Comparison of ENCODE assay signal across 8 cellular contexts in genomic region chr1:65075123-65075976, GRCh38.
DNase-seq lines count a peak whose midpoint lies in the region; ATAC-seq lines count a peak whose summit lies in the region.

No MANE protein-coding gene starts in this region.

- peaks cover 15% of the 10 kb centered on the region for H3K27me3 Mint-ChIP-seq in stimulated activated memory B cell treated with anti-CD40 and anti-IgM and Interleukin-4, amounts not matched to agents 10 μg/mL and 1 μg/mL and 100 μg/mL, for 72 hours

- no peaks in the 10 kb centered on the region for H3K9me3 Mint-ChIP-seq in stimulated activated memory B cell treated with anti-CD40 and anti-IgM and Interleukin-4, amounts not matched to agents 10 μg/mL and 1 μg/mL and 100 μg/mL, for 72 hours

- ATAC-seq in GM18508 (IDR thresholded peaks at IDR 0.05; ENCODE audit: insufficient read depth, unreplicated experiment): peak; percentile 79
- peak; percentile 74 for ATAC-seq in HG03135 (IDR thresholded peaks at IDR 0.05; ENCODE audit: unreplicated experiment)
- peak; percentile 83 for ATAC-seq in stimulated activated memory B cell treated with anti-CD40 and anti-IgM and Interleukin-4, amounts not matched to agents 10 μg/mL and 1 μg/mL and 100 μg/mL, for 72 hours

- peaks cover 6% of the 10 kb centered on the region for H3K4me1 Mint-ChIP-seq in stimulated activated memory B cell treated with anti-CD40 and anti-IgM and Interleukin-4, amounts not matched to agents 10 μg/mL and 1 μg/mL and 100 μg/mL, for 72 hours

- DNase-seq in ACHN (peak; percentile 55), NCI-H446 (lab: John Stamatoyannopoulos, UW) (peak; percentile 66 to 73), dermis microvascular lymphatic vessel endothelial cell (ENCODE audit: low read depth in 2 of 2) (peak; percentile 67 to 82), medulla oblongata (ENCODE audit: extremely low spot score) (peak; percentile 69)
- DNase-seq in activated CD4-positive, alpha-beta T cell treated with anti-CD3 and anti-CD28 coated beads for 4 hours: peak; percentile 63 to 72

- H3K4me3 Mint-ChIP-seq in stimulated activated memory B cell treated with anti-CD40 and anti-IgM and Interleukin-4, amounts not matched to agents 10 μg/mL and 1 μg/mL and 100 μg/mL, for 72 hours: no peak overlapping the region

- no peaks in the 10 kb centered on the region for H3K36me3 Mint-ChIP-seq in stimulated activated memory B cell treated with anti-CD40 and anti-IgM and Interleukin-4, amounts not matched to agents 10 μg/mL and 1 μg/mL and 100 μg/mL, for 72 hours

- H3K27ac Mint-ChIP-seq in stimulated activated memory B cell treated with anti-CD40 and anti-IgM and Interleukin-4, amounts not matched to agents 10 μg/mL and 1 μg/mL and 100 μg/mL, for 72 hours: no peak overlapping the region

- in situ Hi-C loops in ACHN (cut with HindIII; ENCODE audit: low pct_ligation_motif_present, low pct_unique_long_range_greater_than_20kb, low sequenced_read_pairs): no loop called here

Comparison
In these comparisons a context has a peak if more than half of its experiments do, and no peak if none do; other contexts are left out.
1. Peak in every context shown above with its lines: DNase-seq and ATAC-seq.